26 cellular contexts compared by ENCODE assay signal in genomic region chr1:56898888-56899287, GRCh38. TPM values are rescaled to one million over a fixed set of nuclear protein-coding genes. Genes with fewer than 3 reads are reported as not detected.
DNase-seq lines count a peak whose midpoint lies in the region; ATAC-seq, FAIRE-seq and TF ChIP-seq lines count a peak whose summit lies in the region.
"Had no signal": no experiment of that assay in that cellular context is flagged by ENCODE, and none has a peak within 500 bp of the region (broad histone marks: within the 10 kb centered on the region; RNA-seq: fewer than 3 reads in every experiment).

No MANE protein-coding gene starts in this region.

- TF ChIP-seq POLR2A in K562 (conservative IDR thresholded peaks at IDR 0.05) (no peak), HepG2 (IDR thresholded peaks at IDR 0.05; ENCODE audit: insufficient read depth in 1 of 2, low read depth in 2 of 2, low read length in 2 of 2) (no peak)

- H3K36me3 Mint-ChIP-seq in neural progenitor cell: no peaks in the 10 kb centered on the region
- H3K36me3 Mint-ChIP-seq in activated CD8-positive, alpha-beta T cell treated with anti-CD3 and anti-CD28 coated beads for 36 hours (ENCODE audit: low read depth): no peaks in the 10 kb centered on the region
- H3K36me3 Mint-ChIP-seq: CD14-positive monocyte; CD8-positive, alpha-beta memory T cell had no signal

- peaks cover 7% of the 10 kb centered on the region for H3F3A ChIP-seq in neural progenitor cell (ENCODE audit: low read depth)

- intact Hi-C loops in K562 (cut with micrococcal nuclease) (no loop called here), HepG2 (cut with micrococcal nuclease; ENCODE audit: unreplicated experiment) (no loop called here)
- intact Hi-C loops in activated CD8-positive, alpha-beta T cell treated with anti-CD3 and anti-CD28 coated beads for 36 hours (cut with micrococcal nuclease): no loop called here

- no peak overlapping the region for H3K4me3 Mint-ChIP-seq in neural progenitor cell
- no peak overlapping the region for H3K4me3 Mint-ChIP-seq in activated CD8-positive, alpha-beta T cell treated with anti-CD3 and anti-CD28 coated beads for 36 hours
- H3K4me3 Mint-ChIP-seq: CD14-positive monocyte; CD4-positive, alpha-beta T cell; CD8-positive, alpha-beta memory T cell; GM23338; H9 had no signal

- H3K9me3 ChIP-seq in K562 (replicated peaks; ENCODE audit: control insufficient read depth, insufficient read depth, low read depth, low read length) (no peaks in the 10 kb centered on the region), HepG2 (ENCODE audit: low read length) (no peaks in the 10 kb centered on the region), neural progenitor cell (ENCODE audit: low read depth) (no peaks in the 10 kb centered on the region)
- H3K9me3 ChIP-seq: A549; BE2C; BLaER1 treated with 17β-estradiol and CSF1 and Interleukin-3, amounts not matched to agents 10 nM and 100 nM had no signal

- POLR2A ChIA-PET in K562 (lab: Yijun Ruan, JAX) (no interaction called here), HepG2 (lab: Yijun Ruan, JAX) (interaction anchor here (1.3 to 2.2 kb wide), 2 partner anchors 10 to 12 kb away, joined by 8 to 11 read pairs; no protein-coding TSS in a partner anchor)
- POLR2A ChIA-PET in activated CD8-positive, alpha-beta T cell treated with anti-CD3 and anti-CD28 coated beads for 36 hours (lab: Charles Lee): no interaction called here

- no peaks in the 10 kb centered on the region for H3K9me1 ChIP-seq in K562 (ENCODE audit: control insufficient read depth, insufficient read depth, low read length)

- TF ChIP-seq EP300 in K562 (IDR thresholded peaks at IDR 0.05; ENCODE audit: low read length) (no peak), HepG2 (IDR thresholded peaks at IDR 0.05; ENCODE audit: low read depth in 2 of 2, low read length in 2 of 2) (no peak), HepG2 (CRISPR knock-in tag; IDR thresholded peaks at IDR 0.05; ENCODE audit: borderline replicate concordance) (no peak)

- no peak overlapping the region for H3K27ac Mint-ChIP-seq in neural progenitor cell
- no peak overlapping the region for H3K27ac Mint-ChIP-seq in activated CD8-positive, alpha-beta T cell treated with anti-CD3 and anti-CD28 coated beads for 36 hours
- H3K27ac Mint-ChIP-seq: CD14-positive monocyte; CD4-positive, alpha-beta T cell; CD8-positive, alpha-beta memory T cell; GM23338; H9 had no signal

- no peaks in the 10 kb centered on the region for H3K27me3 ChIP-seq in K562 (ENCODE audit: control insufficient read depth in 2 of 2, insufficient read depth in 2 of 2, low read length in 2 of 2)
- H3K27me3 ChIP-seq in HepG2 (ENCODE audit: control insufficient read depth in 1 of 2, insufficient read depth in 2 of 2, low read length in 2 of 2): no peaks in the 10 kb centered on the region
- H3K27me3 ChIP-seq in neural progenitor cell: no peaks in the 10 kb centered on the region
- H3K27me3 ChIP-seq: BE2C; BLaER1 treated with 17β-estradiol and CSF1 and Interleukin-3, amounts not matched to agents 10 nM and 100 nM had no signal

- FAIRE-seq in K562 (lab: Jason Lieb, UNC) (no peak), HepG2 (lab: Jason Lieb, UNC) (no peak)
- FAIRE-seq: A549, D721Med, G401.6, GM12892, GM19239 had no signal

- CTCF ChIA-PET in K562 (lab: Yijun Ruan, JAX; ENCODE audit: low intra/inter-chr PET ratio): no interaction called here
- CTCF ChIA-PET in HepG2 (lab: Yijun Ruan, JAX; ENCODE audit: low intra/inter-chr PET ratio, low total read pairs): no interaction called here
- CTCF ChIA-PET in activated CD8-positive, alpha-beta T cell treated with anti-CD3 and anti-CD28 coated beads for 36 hours (lab: Charles Lee): interaction anchor here (1.0 kb wide), 1 partner anchor 78 kb away, joined by 3 read pairs; no protein-coding TSS in a partner anchor

- H4K20me1 ChIP-seq in K562 (replicated peaks; ENCODE audit: control insufficient read depth, insufficient read depth, low read length): no peaks in the 10 kb centered on the region
- H4K20me1 ChIP-seq in HepG2 (ENCODE audit: insufficient read depth, low read length): no peaks in the 10 kb centered on the region
- no peaks in the 10 kb centered on the region for H4K20me1 ChIP-seq in neural progenitor cell (ENCODE audit: low read depth)
- H4K20me1 ChIP-seq: BLaER1 treated with 17β-estradiol and CSF1 and Interleukin-3, amounts not matched to agents 10 nM and 100 nM had no signal

- peaks cover 2% of the 10 kb centered on the region for H3K27me3 Mint-ChIP-seq in neural progenitor cell (ENCODE audit: insufficient read depth, low read depth)
- H3K27me3 Mint-ChIP-seq in activated CD8-positive, alpha-beta T cell treated with anti-CD3 and anti-CD28 coated beads for 36 hours: peaks cover 10% of the 10 kb centered on the region
- H3K27me3 Mint-ChIP-seq: CD4-positive, alpha-beta T cell; CD8-positive, alpha-beta memory T cell had no signal

- H3K36me3 ChIP-seq in K562 (ENCODE audit: control insufficient read depth, insufficient read depth, low read length): no peaks in the 10 kb centered on the region
- H3K36me3 ChIP-seq in HepG2 (replicated peaks in 1 of 2; ENCODE audit: control insufficient read depth in 1 of 2, insufficient read depth in 2 of 2, low read length in 2 of 2): no peaks in the 10 kb centered on the region; a peak in 1 of 5 replicates
- no peaks in the 10 kb centered on the region for H3K36me3 ChIP-seq in neural progenitor cell
- H3K36me3 ChIP-seq: BE2C; BLaER1 treated with 17β-estradiol and CSF1 and Interleukin-3, amounts not matched to agents 10 nM and 100 nM had no signal

- WGBS in K562 (ENCODE audit: insufficient coverage, low coverage, missing lambda C conversion rate): 5% methylated on average over 2 of the region's 2 CpGs
- WGBS in HepG2 (ENCODE audit: low lambda C conversion rate): 90% methylated on average over 2 of the region's 2 CpGs

- DNase-seq in DMS53 (lab: John Stamatoyannopoulos, UW) (peak; percentile 16), DMS53 treated with DMSO at 0.1 percent for 48 hours (lab: John Stamatoyannopoulos, UW; ENCODE audit: unreplicated experiment) (no peak), K562 (ENCODE audit: extremely low read depth in 1 of 4, low spot score in 3 of 4) (no peak), HepG2 (ENCODE audit: low spot score) (no peak), neural progenitor cell (ENCODE audit: low spot score) (peak; percentile 49), 8988T (no peak)
- no peak for DNase-seq in activated CD8-positive, alpha-beta T cell treated with anti-CD3 and anti-CD28 coated beads for 36 hours
- DNase-seq: ACHN; AML-193; BE2C; CD4-positive, alpha-beta T cell; CD8-positive, alpha-beta memory T cell; DMS 273 treated with DMSO at 0.1 percent for 48 hours; DND-41; H9 had no signal

- H3K79me2 ChIP-seq in K562 (ENCODE audit: control insufficient read depth, insufficient read depth, low read length) (no peaks in the 10 kb centered on the region), HepG2 (ENCODE audit: insufficient read depth, low read length) (no peaks in the 10 kb centered on the region), neural progenitor cell (ENCODE audit: low read depth) (no peaks in the 10 kb centered on the region)

- no peak overlapping the region for H3K9ac ChIP-seq in K562 (ENCODE audit: insufficient read depth in 1 of 2, low read depth in 2 of 2, low read length in 2 of 2)
- no peak overlapping the region for H3K9ac ChIP-seq in HepG2 (ENCODE audit: insufficient read depth, low read depth, low read length)
- no peak overlapping the region for H3K9ac ChIP-seq in neural progenitor cell
- H3K9ac ChIP-seq: BLaER1 treated with 17β-estradiol and CSF1 and Interleukin-3, amounts not matched to agents 10 nM and 100 nM had no signal

- no peak for TF ChIP-seq CTCF in K562 (IDR thresholded peaks at IDR 0.05 in 2 of 3, conservative IDR thresholded peaks at IDR 0.05 in 1 of 3; ENCODE audit: insufficient read depth in 2 of 3, low read depth in 1 of 3, low read length in 3 of 3)
- TF ChIP-seq CTCF in HepG2 (CRISPR knock-in tag; IDR thresholded peaks at IDR 0.05): no peak
- no peak for TF ChIP-seq CTCF in neural progenitor cell (IDR thresholded peaks at IDR 0.05)
- TF ChIP-seq CTCF in activated CD8-positive, alpha-beta T cell treated with anti-CD3 and anti-CD28 coated beads for 36 hours (IDR thresholded peaks at IDR 0.05): no peak

- H3K4me1 ChIP-seq in K562 (replicated peaks in 1 of 2; ENCODE audit: control insufficient read depth in 2 of 2, insufficient read depth in 2 of 2, low read length in 2 of 2) (no peaks in the 10 kb centered on the region), HepG2 (ENCODE audit: insufficient read depth, low read length) (peaks cover 60% of the 10 kb centered on the region), neural progenitor cell (peaks cover 12% of the 10 kb centered on the region)
- H3K4me1 ChIP-seq: A549, BE2C had no signal

- in situ Hi-C loops in K562 (cut with MboI) (no loop called here), HepG2 (cut with HindIII; ENCODE audit: extremely low pct_ligation_motif_present, low pct_unique_long_range_greater_than_20kb) (no loop called here)

- ATAC-seq in K562 (no peak), HepG2 (no peak)
- no peak for ATAC-seq in activated CD8-positive, alpha-beta T cell treated with anti-CD3 and anti-CD28 coated beads for 36 hours
- ATAC-seq: A549, GM23338, HCT116 had no signal

- BruUV-seq in K562 (replicated peaks; lab: Mats Ljungman, UMichigan): no TSS peak
- BruUV-seq in HepG2 (replicated peaks; lab: Mats Ljungman, UMichigan): no TSS peak

- H3K27ac ChIP-seq in K562 (ENCODE audit: extremely low read depth, low read depth, low read length) (no peak overlapping the region), HepG2 (ENCODE audit: extremely low read length, insufficient read depth, low read length) (no peak overlapping the region), neural progenitor cell (no peak overlapping the region)
- H3K27ac ChIP-seq: 22Rv1; A549; BLaER1 treated with 17β-estradiol and CSF1 and Interleukin-3, amounts not matched to agents 10 nM and 100 nM had no signal

- H3K4me3 ChIP-seq in K562 (no peak overlapping the region), HepG2 (replicated peaks in 1 of 3; ENCODE audit: insufficient read depth in 1 of 3, low read depth in 2 of 3, low read length in 3 of 3) (no peak overlapping the region), neural progenitor cell (no peak overlapping the region)
- H3K4me3 ChIP-seq: A549; BLaER1 treated with 17β-estradiol and CSF1 and Interleukin-3, amounts not matched to agents 10 nM and 100 nM; GM23338 had no signal

- H2AFZ ChIP-seq in K562 (ENCODE audit: low read depth, low read length) (no peak overlapping the region), HepG2 (ENCODE audit: low read length) (no peak overlapping the region), neural progenitor cell (replicated peaks) (no peak overlapping the region)
- H2AFZ ChIP-seq: GM23338 had no signal

- H3K4me1 Mint-ChIP-seq in neural progenitor cell: peaks cover 16% of the 10 kb centered on the region
- no peaks in the 10 kb centered on the region for H3K4me1 Mint-ChIP-seq in activated CD8-positive, alpha-beta T cell treated with anti-CD3 and anti-CD28 coated beads for 36 hours (ENCODE audit: low read depth)
- H3K4me1 Mint-ChIP-seq: CD14-positive monocyte; CD8-positive, alpha-beta memory T cell; GM23338 had no signal

- H3K4me2 ChIP-seq in K562 (ENCODE audit: insufficient read depth, low read length) (no peak overlapping the region), HepG2 (ENCODE audit: low read depth, low read length) (no peak overlapping the region), neural progenitor cell (no peak overlapping the region)
- H3K4me2 ChIP-seq: A549; BLaER1 treated with 17β-estradiol and CSF1 and Interleukin-3, amounts not matched to agents 10 nM and 100 nM; GM23338 had no signal

- no peaks in the 10 kb centered on the region for H3K9me3 Mint-ChIP-seq in neural progenitor cell
- H3K9me3 Mint-ChIP-seq in activated CD8-positive, alpha-beta T cell treated with anti-CD3 and anti-CD28 coated beads for 36 hours: no peaks in the 10 kb centered on the region
- H3K9me3 Mint-ChIP-seq: CD4-positive, alpha-beta T cell; GM23338; H9 had no signal

- TF ChIP-seq RAD21 in K562 (CRISPR knock-in tag; conservative IDR thresholded peaks at IDR 0.05 in 1 of 2, IDR thresholded peaks at IDR 0.05 in 1 of 2) (no peak), HepG2 (CRISPR knock-in tag; IDR thresholded peaks at IDR 0.05) (no peak)

RNA-seq across cellular contexts. Expression of gene C8A, which starts 44.3 kb away (rescaled TPM):
- not detected in 2 replicates for total RNA-seq in K562 (2011; cell fraction: chromatin; rRNA removed; ENCODE audit: low replicate concordance)
- total RNA-seq in K562 (2011; cell fraction: nucleolus; rRNA removed): not detected in 2 replicates
- not detected in 2 replicates for total RNA-seq in K562 (2011; cell fraction: nucleoplasm; rRNA removed)
- not detected in 2 replicates for total RNA-seq in K562 (2014; rRNA removed)
- total RNA-seq in K562 (2014; rRNA removed; fragmentation: Illumina TruSeq; extraction: Trizol): not detected in 2 replicates
- total RNA-seq in K562 (2015; rRNA removed; fragmentation: Illumina TruSeq; extraction: Trizol): not detected in 2 replicates
- total RNA-seq in K562 (2021): 0.09 TPM in 1 of 2 replicates, not detected in the other
- polyA plus RNA-seq in K562 (2011; rRNA removed): not detected in 2 replicates
- not detected in 2 replicates for polyA plus RNA-seq in K562 (2011; cell fraction: cytosol; rRNA removed)
- polyA plus RNA-seq in K562 (2011; cell fraction: nucleus; rRNA removed): not detected in 2 replicates
- not detected in 2 replicates for polyA plus RNA-seq in K562 (2012)
- not detected in 2 replicates for polyA plus RNA-seq in K562 (2014; fragmentation: Illumina TruSeq; extraction: Trizol)
- polyA plus RNA-seq in K562 (2014; fragmentation: Nextera tagmentation; extraction: Ambion mirVana): not detected
- polyA plus RNA-seq in K562 (2014; rRNA removed): not detected in 2 replicates
- polyA minus RNA-seq in K562 (2011; rRNA and poly(A)+ RNA removed): not detected in 2 replicates
- not detected in 2 replicates for polyA minus RNA-seq in K562 (2011; cell fraction: cytosol; rRNA and poly(A)+ RNA removed)
- not detected in 2 replicates for polyA minus RNA-seq in K562 (2011; cell fraction: nucleus; rRNA and poly(A)+ RNA removed)
- 8.6 and 15.0 TPM in 2 replicates for total RNA-seq in HepG2 (2016; rRNA removed; fragmentation: Illumina TruSeq; extraction: Trizol)
- total RNA-seq in HepG2 (2016; cell fraction: cytosol; rRNA removed; fragmentation: Illumina TruSeq; extraction: Trizol; ENCODE audit: low read depth): 1.9 and 2.2 TPM in 2 replicates
- 8.1 and 16.4 TPM in 2 replicates for total RNA-seq in HepG2 (2016; cell fraction: insoluble cytoplasmic fraction; rRNA removed; fragmentation: Illumina TruSeq; extraction: Trizol)
- 2.2 and 2.8 TPM in 2 replicates for total RNA-seq in HepG2 (2016; cell fraction: membrane; rRNA removed; fragmentation: Illumina TruSeq; extraction: Trizol)
- total RNA-seq in HepG2 (2016; cell fraction: nucleus; rRNA removed; fragmentation: Illumina TruSeq; extraction: Trizol): 18.2 and 18.5 TPM in 2 replicates
- polyA plus RNA-seq in HepG2 (2011; rRNA removed): 10.5 and 13.9 TPM in 2 replicates
- polyA plus RNA-seq in HepG2 (2011; cell fraction: cytosol; rRNA removed): 7.0 and 11.2 TPM in 2 replicates
- 11.8 and 19.3 TPM in 2 replicates for polyA plus RNA-seq in HepG2 (2011; cell fraction: nucleus; rRNA removed)
- 13.4 and 17.8 TPM in 2 replicates for polyA plus RNA-seq in HepG2 (2012)
- 0.87 and 1.2 TPM in 2 replicates for polyA plus RNA-seq in HepG2 (2016; cell fraction: cytosol; fragmentation: Illumina TruSeq; extraction: Trizol; ENCODE audit: low read depth)
- 5.5 and 7.6 TPM in 2 replicates for polyA plus RNA-seq in HepG2 (2016; cell fraction: insoluble cytoplasmic fraction; fragmentation: Illumina TruSeq; extraction: Trizol; ENCODE audit: low read depth)
- polyA plus RNA-seq in HepG2 (2016; cell fraction: membrane; fragmentation: Illumina TruSeq; extraction: Trizol; ENCODE audit: low read depth): 1.2 and 1.7 TPM in 2 replicates
- polyA plus RNA-seq in HepG2 (2016; cell fraction: nucleus; fragmentation: Illumina TruSeq; extraction: Trizol; ENCODE audit: insufficient read depth, low read depth): 16.2 and 17.1 TPM in 2 replicates
- polyA minus RNA-seq in HepG2 (2011; rRNA and poly(A)+ RNA removed; ENCODE audit: low replicate concordance): 9.1 TPM in 1 of 2 replicates, not detected in the other
- 3.6 and 6.2 TPM in 2 replicates for polyA minus RNA-seq in HepG2 (2011; cell fraction: cytosol; rRNA and poly(A)+ RNA removed)
- polyA minus RNA-seq in HepG2 (2011; cell fraction: nucleus; rRNA and poly(A)+ RNA removed): 12.5 and 18.2 TPM in 2 replicates
- not detected in 2 replicates for total RNA-seq in neural progenitor cell (ENCODE audit: low replicate concordance)
- not detected for total RNA-seq in activated CD8-positive, alpha-beta T cell treated with anti-CD3 and anti-CD28 coated beads for 36 hours
- total RNA-seq: CD4-positive, alpha-beta T cell; CD8-positive, alpha-beta memory T cell; GM23338; H4; H9 had no signal
- polyA plus RNA-seq: A549; CD14-positive monocyte; CD8-positive, alpha-beta memory T cell; GM23338 had no signal

Comparison
In these comparisons a context has a peak if more than half of its experiments do, and no peak if none do; other contexts are left out.
1. DNase-seq: peak in DMS53 (single experiment) and neural progenitor cell (single experiment); none in DMS53 treated with DMSO at 0.1 percent for 48 hours (single experiment), K562 (0 of 4), HepG2 (single experiment), activated CD8-positive, alpha-beta T cell treated with anti-CD3 and anti-CD28 coated beads for 36 hours (single experiment) and 8988T (single experiment).